Comparison of ENCODE assay signal across 15 cellular contexts in genomic region chr2:183032200-183032794, GRCh38. TPM values are rescaled to one million over a fixed set of nuclear protein-coding genes. Genes with fewer than 3 reads are reported as not detected.
DNase-seq lines count a peak whose midpoint lies in the region; ATAC-seq and TF ChIP-seq lines count a peak whose summit lies in the region.
"Had no signal": no experiment of that assay in that cellular context is flagged by ENCODE, and none has a peak within 500 bp of the region (broad histone marks: within the 10 kb centered on the region; RNA-seq: fewer than 3 reads in every experiment).

No MANE protein-coding gene starts in this region.

- no peak overlapping the region for H3K27ac ChIP-seq in right lobe of liver
- no peak overlapping the region for H3K27ac ChIP-seq in caudate nucleus (ENCODE audit: low read depth, low read length)
- H3K27ac ChIP-seq: transverse colon had no signal

- DNase-seq in AML-193 (lab: John Stamatoyannopoulos, UW): peak; percentile 7 to 15
- peak; percentile 24 for DNase-seq in NB4 (ENCODE audit: low read depth)
- peak; percentile 24 to 65 for DNase-seq in cardiac fibroblast (ENCODE audit: low read depth in 2 of 2)
- DNase-seq in right lobe of liver: no peak
- no peak for DNase-seq in caudate nucleus (lab: John Stamatoyannopoulos, UW)
- DNase-seq in activated effector memory CD4-positive, alpha-beta T cell treated with Interleukin-2 at 50 U/mL for 16 hours: no peak
- no peak for DNase-seq in NCI-H2107 (lab: John Stamatoyannopoulos, UW)
- DNase-seq in cardiac septum (ENCODE audit: low spot score): no peak
- DNase-seq: activated naive CD4-positive, alpha-beta T cell treated with anti-CD3 and anti-CD28 coated beads for 36 hours; DMS153; NCI-H1417; NCI-H510A; stimulated activated CD4-positive, alpha-beta T cell treated with anti-CD3 and anti-CD28 coated beads, Interleukin-15, amount 100 ng/mL, for 24 hours; transverse colon had no signal

- TF ChIP-seq POLR2A in NB4 (IDR thresholded peaks at IDR 0.05; ENCODE audit: extremely low read depth, insufficient read length) (no peak), right lobe of liver (IDR thresholded peaks at IDR 0.05) (no peak)

- H3K4me1 ChIP-seq in right lobe of liver: peaks cover 0 to 41% (median 8%) of the 10 kb centered on the region in 4 donors

- H3K4me3 ChIP-seq in NB4 (ENCODE audit: low read depth, low read length) (no peak overlapping the region), cardiac fibroblast (replicated peaks in 1 of 2; ENCODE audit: low read depth in 2 of 2, low read length in 2 of 2) (no peak overlapping the region), right lobe of liver (no peak overlapping the region)
- H3K4me3 ChIP-seq: transverse colon had no signal

- H3K36me3 ChIP-seq in right lobe of liver: no peaks in the 10 kb centered on the region
- H3K36me3 ChIP-seq: transverse colon had no signal

- H3K27me3 ChIP-seq in right lobe of liver: no peaks in the 10 kb centered on the region

- ATAC-seq in right lobe of liver: peak in 3 of 4 donors; percentile 36 to 53 (median 41)
- ATAC-seq: Right ventricle myocardium inferior had no signal

- no peaks in the 10 kb centered on the region for H3K9me3 ChIP-seq in right lobe of liver
- H3K9me3 ChIP-seq: transverse colon had no signal

- 81% methylated on average over 4 of the region's 4 CpGs for WGBS in right lobe of liver (ENCODE audit: insufficient coverage, low coverage, low lambda C conversion rate, missing lambda C conversion rate)

- TF ChIP-seq CTCF in NB4 (IDR thresholded peaks at IDR 0.05; ENCODE audit: low read depth, low read length) (no peak), cardiac fibroblast (IDR thresholded peaks at IDR 0.05; ENCODE audit: low read depth, low read length) (no peak), right lobe of liver (IDR thresholded peaks at IDR 0.05) (no peak)

- intact Hi-C loops in right lobe of liver (cut with DNase I) (no loop called here), cardiac septum (cut with DNase I) (no loop called here)

RNA-seq across cellular contexts. Expression of gene NCKAP1, which starts 6.0 kb away (rescaled TPM):
- 10 to 100 TPM; 31.9 to 50.3 (median 43.3) TPM for total RNA-seq in right lobe of liver
- 153 TPM for total RNA-seq in cardiac septum

RNA-seq across cellular contexts. Expression of gene DUSP19, which starts 46.2 kb away (rescaled TPM):
- total RNA-seq in right lobe of liver: 1 to 10 TPM in 3 of 6 experiments, under 1 TPM in 3; 0.37 to 1.5 (median 0.78) TPM
- 8.6 TPM for total RNA-seq in cardiac septum

Comparison
In these comparisons a context has a peak if more than half of its experiments do, and no peak if none do; other contexts are left out.
1. DNase-seq: peak in AML-193 (2 of 2), NB4 (single experiment) and cardiac fibroblast (2 of 2); none in right lobe of liver (0 of 3), caudate nucleus (0 of 61), activated effector memory CD4-positive, alpha-beta T cell treated with Interleukin-2 at 50 U/mL for 16 hours (single experiment), NCI-H2107 (single experiment) and cardiac septum (single experiment).